ENCODE assay signal across 24 cellular contexts in the genomic region with DNA sequence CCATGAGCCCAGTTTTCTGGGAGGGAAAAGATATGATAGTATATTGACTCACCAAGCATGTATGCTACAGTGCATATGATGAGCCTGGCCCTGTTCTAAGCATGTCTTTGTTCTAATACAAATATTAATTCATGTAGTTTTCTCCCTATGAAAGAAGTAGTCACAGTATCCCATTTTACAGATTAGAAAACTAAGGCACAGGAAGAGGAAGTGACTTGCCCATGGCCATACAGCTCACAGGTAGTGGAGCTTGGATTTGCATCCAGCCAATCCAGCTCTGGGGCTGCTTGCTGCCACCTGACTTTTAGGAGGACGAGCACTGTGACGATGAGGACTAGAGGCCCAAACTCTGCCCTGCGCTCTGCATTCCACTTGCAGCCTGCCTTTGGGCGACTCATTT.
"Had no signal": no experiment of that assay in that cellular context is flagged by ENCODE, and none has a peak within 500 bp of the region (broad histone marks: within the 10 kb centered on the region; RNA-seq: fewer than 3 reads in every experiment).

No MANE protein-coding gene starts in this region.

- H3K9me3 ChIP-seq: colonic mucosa, esophagus muscularis mucosa, gastroesophageal sphincter, heart left ventricle, left lung, lower lobe of right lung, mucosa of descending colon had no signal

- H3K27ac ChIP-seq: colonic mucosa, epithelial cell of prostate, esophagus muscularis mucosa, foreskin keratinocyte, gastroesophageal sphincter, heart left ventricle, left lung, lower lobe of right lung had no signal

- H3K4me1 ChIP-seq: foreskin keratinocyte had no signal

- H3K36me3 Mint-ChIP-seq: mesothelial cell of epicardium, naive B cell had no signal

- H3K4me3 Mint-ChIP-seq: dendritic cell treated with granulocyte-macrophage colony-stimulating factor and Interleukin-4, amounts not matched to agents 40 ng/mL and 50 ng/mL, for 4 days; effector memory CD8-positive, alpha-beta T cell; endodermal cell; mesothelial cell of epicardium; naive B cell had no signal

- H3K27ac Mint-ChIP-seq: dendritic cell treated with granulocyte-macrophage colony-stimulating factor and Interleukin-4, amounts not matched to agents 40 ng/mL and 50 ng/mL, for 4 days; endodermal cell; mesothelial cell of epicardium; naive B cell had no signal

- H3K9me3 Mint-ChIP-seq: effector memory CD8-positive, alpha-beta T cell; endodermal cell; mesothelial cell of epicardium; naive B cell had no signal

- H3K4me3 ChIP-seq: colonic mucosa, esophagus muscularis mucosa, gastroesophageal sphincter, heart left ventricle, left lung, lower lobe of right lung, mucosa of descending colon had no signal

- ATAC-seq: effector memory CD8-positive, alpha-beta T cell; foreskin keratinocyte; gastroesophageal sphincter; heart left ventricle; left lung; left ventricle myocardium superior; lower lobe of right lung; mucosa of descending colon had no signal

- FAIRE-seq: endometrium, frontal cortex, islet of Langerhans, keratinocyte had no signal

- DNase-seq: colonic mucosa; cortex of kidney; effector CD8-positive, alpha-beta T cell; effector memory CD8-positive, alpha-beta T cell; foreskin keratinocyte; heart left ventricle; hippocampal formation; left cardiac atrium; left lung; left ventricle myocardium superior; lower lobe of right lung; mesenchymal stem cell; mucosa of descending colon; naive B cell had no signal

- H3K36me3 ChIP-seq: colonic mucosa, esophagus muscularis mucosa, gastroesophageal sphincter, heart left ventricle, left lung, lower lobe of right lung had no signal
